1 cellular context compared by ENCODE assay signal in the genomic region with DNA sequence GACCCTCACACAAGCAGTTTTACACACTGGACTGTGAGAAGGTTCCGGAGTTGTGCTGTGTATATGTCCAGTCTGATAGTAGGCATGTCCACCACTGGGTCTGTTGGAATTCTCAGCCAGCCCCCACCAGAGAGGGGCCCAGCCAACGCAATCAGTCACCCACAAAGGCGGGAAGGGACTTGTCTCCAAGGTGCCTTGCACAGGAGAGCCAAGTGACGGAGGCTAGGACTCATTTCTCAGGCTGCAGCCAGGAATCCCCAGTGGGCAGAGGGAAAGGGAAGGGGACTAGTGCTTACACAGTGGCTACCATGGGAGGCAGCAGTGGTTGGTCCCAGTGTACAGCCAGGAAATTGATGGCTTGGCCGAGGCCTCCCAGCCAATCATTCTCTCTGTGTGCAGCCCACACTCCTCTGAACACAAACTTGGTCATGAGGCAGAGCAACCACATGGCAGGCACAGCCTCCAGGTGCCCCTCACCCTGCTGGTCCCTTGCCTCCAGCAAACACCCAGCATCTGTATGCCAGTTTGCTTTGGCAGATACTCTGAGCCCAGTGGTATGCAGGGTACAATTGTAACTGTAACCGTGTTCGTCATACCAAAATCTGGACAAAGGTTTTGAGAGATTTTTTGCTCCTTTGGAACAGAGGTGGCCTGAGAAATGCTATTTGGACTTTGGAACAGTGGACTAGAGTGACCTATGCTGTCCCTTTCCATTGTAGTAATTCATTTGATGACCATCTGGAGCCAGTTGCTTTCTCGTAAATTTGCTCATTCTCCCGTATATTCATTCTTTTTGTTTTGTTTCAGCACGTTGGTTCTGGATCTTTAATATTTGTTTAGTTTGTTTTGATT.
A peak's percentile ranks its signal among the peaks of the same experiment; 100 is the strongest.
TF ChIP-seq lines count a peak whose summit lies in the region.

No MANE protein-coding gene starts in this region.

TF ChIP-seq in HepG2, 621 proteins besides CTCF, POLR2A, EP300 and RAD21 (continued from another document and continues in another):
- no peak for TF ChIP-seq ZIK1 (CRISPR knock-in tag; IDR thresholded peaks at IDR 0.05; ENCODE audit: borderline replicate concordance, low read depth)
- no peak for TF ChIP-seq ZNF251 (CRISPR knock-in tag; IDR thresholded peaks at IDR 0.05)
- TF ChIP-seq RARA (CRISPR knock-in tag; IDR thresholded peaks at IDR 0.05) = peak; percentile 81
- peak; percentile 38 for TF ChIP-seq GFI1 (CRISPR knock-in tag; IDR thresholded peaks at IDR 0.05; ENCODE audit: borderline replicate concordance)
- TF ChIP-seq NFATC3 (CRISPR knock-in tag; IDR thresholded peaks at IDR 0.05) = no peak
- TF ChIP-seq, protein P1, sequence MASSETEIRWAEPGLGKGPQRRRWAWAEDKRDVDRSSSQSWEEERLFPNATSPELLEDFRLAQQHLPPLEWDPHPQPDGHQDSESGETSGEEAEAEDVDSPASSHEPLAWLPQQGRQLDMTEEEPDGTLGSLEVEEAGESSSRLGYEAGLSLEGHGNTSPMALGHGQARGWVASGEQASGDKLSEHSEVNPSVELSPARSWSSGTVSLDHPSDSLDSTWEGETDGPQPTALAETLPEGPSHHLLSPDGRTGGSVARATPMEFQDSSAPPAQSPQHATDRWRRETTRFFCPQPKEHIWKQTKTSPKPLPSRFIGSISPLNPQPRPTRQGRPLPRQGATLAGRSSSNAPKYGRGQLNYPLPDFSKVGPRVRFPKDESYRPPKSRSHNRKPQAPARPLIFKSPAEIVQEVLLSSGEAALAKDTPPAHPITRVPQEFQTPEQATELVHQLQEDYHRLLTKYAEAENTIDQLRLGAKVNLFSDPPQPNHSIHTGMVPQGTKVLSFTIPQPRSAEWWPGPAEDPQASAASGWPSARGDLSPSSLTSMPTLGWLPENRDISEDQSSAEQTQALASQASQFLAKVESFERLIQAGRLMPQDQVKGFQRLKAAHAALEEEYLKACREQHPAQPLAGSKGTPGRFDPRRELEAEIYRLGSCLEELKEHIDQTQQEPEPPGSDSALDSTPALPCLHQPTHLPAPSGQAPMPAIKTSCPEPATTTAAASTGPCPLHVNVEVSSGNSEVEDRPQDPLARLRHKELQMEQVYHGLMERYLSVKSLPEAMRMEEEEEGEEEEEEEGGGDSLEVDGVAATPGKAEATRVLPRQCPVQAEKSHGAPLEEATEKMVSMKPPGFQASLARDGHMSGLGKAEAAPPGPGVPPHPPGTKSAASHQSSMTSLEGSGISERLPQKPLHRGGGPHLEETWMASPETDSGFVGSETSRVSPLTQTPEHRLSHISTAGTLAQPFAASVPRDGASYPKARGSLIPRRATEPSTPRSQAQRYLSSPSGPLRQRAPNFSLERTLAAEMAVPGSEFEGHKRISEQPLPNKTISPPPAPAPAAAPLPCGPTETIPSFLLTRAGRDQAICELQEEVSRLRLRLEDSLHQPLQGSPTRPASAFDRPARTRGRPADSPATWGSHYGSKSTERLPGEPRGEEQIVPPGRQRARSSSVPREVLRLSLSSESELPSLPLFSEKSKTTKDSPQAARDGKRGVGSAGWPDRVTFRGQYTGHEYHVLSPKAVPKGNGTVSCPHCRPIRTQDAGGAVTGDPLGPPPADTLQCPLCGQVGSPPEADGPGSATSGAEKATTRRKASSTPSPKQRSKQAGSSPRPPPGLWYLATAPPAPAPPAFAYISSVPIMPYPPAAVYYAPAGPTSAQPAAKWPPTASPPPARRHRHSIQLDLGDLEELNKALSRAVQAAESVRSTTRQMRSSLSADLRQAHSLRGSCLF (CRISPR knock-in tag; IDR thresholded peaks at IDR 0.05; ENCODE audit: borderline replicate concordance) = no peak
- TF ChIP-seq, protein P2, sequence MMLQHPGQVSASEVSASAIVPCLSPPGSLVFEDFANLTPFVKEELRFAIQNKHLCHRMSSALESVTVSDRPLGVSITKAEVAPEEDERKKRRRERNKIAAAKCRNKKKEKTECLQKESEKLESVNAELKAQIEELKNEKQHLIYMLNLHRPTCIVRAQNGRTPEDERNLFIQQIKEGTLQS (CRISPR knock-in tag; IDR thresholded peaks at IDR 0.05) = peak; percentile 29; the same call in 1 of the 2 replicates
- TF ChIP-seq, protein P3, sequence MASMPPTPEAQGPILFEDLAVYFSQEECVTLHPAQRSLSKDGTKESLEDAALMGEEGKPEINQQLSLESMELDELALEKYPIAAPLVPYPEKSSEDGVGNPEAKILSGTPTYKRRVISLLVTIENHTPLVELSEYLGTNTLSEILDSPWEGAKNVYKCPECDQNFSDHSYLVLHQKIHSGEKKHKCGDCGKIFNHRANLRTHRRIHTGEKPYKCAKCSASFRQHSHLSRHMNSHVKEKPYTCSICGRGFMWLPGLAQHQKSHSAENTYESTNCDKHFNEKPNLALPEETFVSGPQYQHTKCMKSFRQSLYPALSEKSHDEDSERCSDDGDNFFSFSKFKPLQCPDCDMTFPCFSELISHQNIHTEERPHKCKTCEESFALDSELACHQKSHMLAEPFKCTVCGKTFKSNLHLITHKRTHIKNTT (CRISPR knock-in tag; IDR thresholded peaks at IDR 0.05) = no peak
- peak; percentile 58; the same call in 1 of the 2 replicates for TF ChIP-seq GABPB1 (CRISPR knock-in tag; IDR thresholded peaks at IDR 0.05)
- TF ChIP-seq ZNF589 (CRISPR knock-in tag; conservative IDR thresholded peaks at IDR 0.05) = peak; percentile 63; the same call in 1 of the 2 replicates
- TF ChIP-seq ZBTB1 (CRISPR knock-in tag; IDR thresholded peaks at IDR 0.05; ENCODE audit: borderline replicate concordance) = no peak
- no peak for TF ChIP-seq FOXA1 (IDR thresholded peaks at IDR 0.05)
- TF ChIP-seq FOXA1 (CRISPR knock-in tag; IDR thresholded peaks at IDR 0.05) = peak; percentile 63
- no peak for TF ChIP-seq ZNF337 (CRISPR knock-in tag; IDR thresholded peaks at IDR 0.05; ENCODE audit: borderline replicate concordance, low read depth)
- peak; percentile 72; the same call in 1 of the 2 replicates for TF ChIP-seq RFXAP (CRISPR knock-in tag; IDR thresholded peaks at IDR 0.05; ENCODE audit: borderline replicate concordance)
- no peak for TF ChIP-seq NAIF1 (CRISPR knock-in tag; IDR thresholded peaks at IDR 0.05; ENCODE audit: borderline replicate concordance)
- TF ChIP-seq, protein P4, sequence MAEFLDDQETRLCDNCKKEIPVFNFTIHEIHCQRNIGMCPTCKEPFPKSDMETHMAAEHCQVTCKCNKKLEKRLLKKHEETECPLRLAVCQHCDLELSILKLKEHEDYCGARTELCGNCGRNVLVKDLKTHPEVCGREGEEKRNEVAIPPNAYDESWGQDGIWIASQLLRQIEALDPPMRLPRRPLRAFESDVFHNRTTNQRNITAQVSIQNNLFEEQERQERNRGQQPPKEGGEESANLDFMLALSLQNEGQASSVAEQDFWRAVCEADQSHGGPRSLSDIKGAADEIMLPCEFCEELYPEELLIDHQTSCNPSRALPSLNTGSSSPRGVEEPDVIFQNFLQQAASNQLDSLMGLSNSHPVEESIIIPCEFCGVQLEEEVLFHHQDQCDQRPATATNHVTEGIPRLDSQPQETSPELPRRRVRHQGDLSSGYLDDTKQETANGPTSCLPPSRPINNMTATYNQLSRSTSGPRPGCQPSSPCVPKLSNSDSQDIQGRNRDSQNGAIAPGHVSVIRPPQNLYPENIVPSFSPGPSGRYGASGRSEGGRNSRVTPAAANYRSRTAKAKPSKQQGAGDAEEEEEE (CRISPR knock-in tag; IDR thresholded peaks at IDR 0.05; ENCODE audit: borderline replicate concordance) = no peak
- no peak for TF ChIP-seq NFE2L2 (IDR thresholded peaks at IDR 0.05; ENCODE audit: low read length)
- TF ChIP-seq, protein P5, sequence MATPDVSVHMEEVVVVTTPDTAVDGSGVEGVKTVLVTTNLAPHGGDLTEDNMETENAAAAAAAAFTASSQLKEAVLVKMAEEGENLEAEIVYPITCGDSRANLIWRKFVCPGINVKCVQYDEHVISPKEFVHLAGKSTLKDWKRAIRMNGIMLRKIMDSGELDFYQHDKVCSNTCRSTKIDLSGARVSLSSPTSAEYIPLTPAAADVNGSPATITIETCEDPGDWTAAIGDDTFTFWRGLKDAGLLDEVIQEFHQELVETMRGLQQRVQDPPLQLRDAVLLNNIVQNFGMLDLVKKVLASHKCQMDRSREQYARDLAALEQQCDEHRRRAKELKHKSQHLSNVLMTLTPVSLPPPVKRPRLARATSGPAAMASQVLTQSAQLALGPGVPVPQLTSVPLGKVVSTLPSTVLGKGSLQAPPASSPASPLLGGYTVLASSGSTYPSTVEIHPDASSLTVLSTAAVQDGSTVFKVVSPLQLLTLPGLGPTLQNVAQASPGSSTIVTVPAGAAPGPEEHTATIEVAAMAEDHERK (CRISPR knock-in tag; IDR thresholded peaks at IDR 0.05; ENCODE audit: low read depth) = no peak
- no peak for TF ChIP-seq NR2C2 (CRISPR knock-in tag; IDR thresholded peaks at IDR 0.05; ENCODE audit: borderline replicate concordance)
- TF ChIP-seq, protein P6, sequence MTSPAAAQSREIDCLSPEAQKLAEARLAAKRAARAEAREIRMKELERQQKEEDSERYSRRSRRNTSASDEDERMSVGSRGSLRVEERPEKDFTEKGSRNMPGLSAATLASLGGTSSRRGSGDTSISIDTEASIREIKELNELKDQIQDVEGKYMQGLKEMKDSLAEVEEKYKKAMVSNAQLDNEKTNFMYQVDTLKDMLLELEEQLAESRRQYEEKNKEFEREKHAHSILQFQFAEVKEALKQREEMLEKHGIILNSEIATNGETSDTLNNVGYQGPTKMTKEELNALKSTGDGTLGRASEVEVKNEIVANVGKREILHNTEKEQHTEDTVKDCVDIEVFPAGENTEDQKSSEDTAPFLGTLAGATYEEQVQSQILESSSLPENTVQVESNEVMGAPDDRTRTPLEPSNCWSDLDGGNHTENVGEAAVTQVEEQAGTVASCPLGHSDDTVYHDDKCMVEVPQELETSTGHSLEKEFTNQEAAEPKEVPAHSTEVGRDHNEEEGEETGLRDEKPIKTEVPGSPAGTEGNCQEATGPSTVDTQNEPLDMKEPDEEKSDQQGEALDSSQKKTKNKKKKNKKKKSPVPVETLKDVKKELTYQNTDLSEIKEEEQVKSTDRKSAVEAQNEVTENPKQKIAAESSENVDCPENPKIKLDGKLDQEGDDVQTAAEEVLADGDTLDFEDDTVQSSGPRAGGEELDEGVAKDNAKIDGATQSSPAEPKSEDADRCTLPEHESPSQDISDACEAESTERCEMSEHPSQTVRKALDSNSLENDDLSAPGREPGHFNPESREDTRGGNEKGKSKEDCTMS (CRISPR knock-in tag; conservative IDR thresholded peaks at IDR 0.05) = 0 out of 2 replicates have a peak, but pooled peaks have one; percentile 39
- TF ChIP-seq, protein P7, sequence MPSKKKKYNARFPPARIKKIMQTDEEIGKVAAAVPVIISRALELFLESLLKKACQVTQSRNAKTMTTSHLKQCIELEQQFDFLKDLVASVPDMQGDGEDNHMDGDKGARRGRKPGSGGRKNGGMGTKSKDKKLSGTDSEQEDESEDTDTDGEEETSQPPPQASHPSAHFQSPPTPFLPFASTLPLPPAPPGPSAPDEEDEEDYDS (CRISPR knock-in tag; IDR thresholded peaks at IDR 0.05) = peak; percentile 72
- TF ChIP-seq ZNF614 (CRISPR knock-in tag; IDR thresholded peaks at IDR 0.05; ENCODE audit: borderline replicate concordance) = peak; percentile 97
- 0 out of 2 replicates have a peak, but pooled peaks have one; percentile 35 for TF ChIP-seq ZMYM2 (CRISPR knock-in tag; IDR thresholded peaks at IDR 0.05)
- TF ChIP-seq EEA1 (CRISPR knock-in tag; IDR thresholded peaks at IDR 0.05; ENCODE audit: borderline replicate concordance) = peak; percentile 36; the same call in 1 of the 2 replicates
- TF ChIP-seq YEATS2 (CRISPR knock-in tag; IDR thresholded peaks at IDR 0.05; ENCODE audit: borderline replicate concordance) = peak; percentile 74; the same call in 1 of the 2 replicates
- TF ChIP-seq ZNF207 (IDR thresholded peaks at IDR 0.05; ENCODE audit: borderline replicate concordance) = no peak
- TF ChIP-seq, protein P8, sequence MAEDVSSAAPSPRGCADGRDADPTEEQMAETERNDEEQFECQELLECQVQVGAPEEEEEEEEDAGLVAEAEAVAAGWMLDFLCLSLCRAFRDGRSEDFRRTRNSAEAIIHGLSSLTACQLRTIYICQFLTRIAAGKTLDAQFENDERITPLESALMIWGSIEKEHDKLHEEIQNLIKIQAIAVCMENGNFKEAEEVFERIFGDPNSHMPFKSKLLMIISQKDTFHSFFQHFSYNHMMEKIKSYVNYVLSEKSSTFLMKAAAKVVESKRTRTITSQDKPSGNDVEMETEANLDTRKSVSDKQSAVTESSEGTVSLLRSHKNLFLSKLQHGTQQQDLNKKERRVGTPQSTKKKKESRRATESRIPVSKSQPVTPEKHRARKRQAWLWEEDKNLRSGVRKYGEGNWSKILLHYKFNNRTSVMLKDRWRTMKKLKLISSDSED (CRISPR knock-in tag; IDR thresholded peaks at IDR 0.05) = no peak
- 0 out of 2 replicates have a peak, but pooled peaks have one; percentile 26 for TF ChIP-seq JUND (CRISPR knock-in tag; IDR thresholded peaks at IDR 0.05)
- no peak for TF ChIP-seq ZFP36 (IDR thresholded peaks at IDR 0.05; ENCODE audit: borderline replicate concordance, low read depth, low read length, partially characterized antibody)
- TF ChIP-seq SMARCC2 (IDR thresholded peaks at IDR 0.05) = no peak
- peak; percentile 66 for TF ChIP-seq HDAC1 (CRISPR knock-in tag; IDR thresholded peaks at IDR 0.05)
- peak; percentile 70; the same call in 1 of the 2 replicates for TF ChIP-seq CREM (IDR thresholded peaks at IDR 0.05)
- TF ChIP-seq CREM (CRISPR knock-in tag; IDR thresholded peaks at IDR 0.05) = no peak
- TF ChIP-seq, protein P9, sequence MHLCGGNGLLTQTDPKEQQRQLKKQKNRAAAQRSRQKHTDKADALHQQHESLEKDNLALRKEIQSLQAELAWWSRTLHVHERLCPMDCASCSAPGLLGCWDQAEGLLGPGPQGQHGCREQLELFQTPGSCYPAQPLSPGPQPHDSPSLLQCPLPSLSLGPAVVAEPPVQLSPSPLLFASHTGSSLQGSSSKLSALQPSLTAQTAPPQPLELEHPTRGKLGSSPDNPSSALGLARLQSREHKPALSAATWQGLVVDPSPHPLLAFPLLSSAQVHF (CRISPR knock-in tag; IDR thresholded peaks at IDR 0.05) = no peak
- TF ChIP-seq ZMYM4 (CRISPR knock-in tag; IDR thresholded peaks at IDR 0.05) = no peak; the same call in 1 of the 2 replicates
- peak; percentile 71; the same call in 1 of the 2 replicates for TF ChIP-seq ZNF761 (CRISPR knock-in tag; conservative IDR thresholded peaks at IDR 0.05)
- TF ChIP-seq ZFP62 (CRISPR knock-in tag; IDR thresholded peaks at IDR 0.05) = no peak
- no peak for TF ChIP-seq HIVEP1 (CRISPR knock-in tag; IDR thresholded peaks at IDR 0.05)
- TF ChIP-seq, protein P10, sequence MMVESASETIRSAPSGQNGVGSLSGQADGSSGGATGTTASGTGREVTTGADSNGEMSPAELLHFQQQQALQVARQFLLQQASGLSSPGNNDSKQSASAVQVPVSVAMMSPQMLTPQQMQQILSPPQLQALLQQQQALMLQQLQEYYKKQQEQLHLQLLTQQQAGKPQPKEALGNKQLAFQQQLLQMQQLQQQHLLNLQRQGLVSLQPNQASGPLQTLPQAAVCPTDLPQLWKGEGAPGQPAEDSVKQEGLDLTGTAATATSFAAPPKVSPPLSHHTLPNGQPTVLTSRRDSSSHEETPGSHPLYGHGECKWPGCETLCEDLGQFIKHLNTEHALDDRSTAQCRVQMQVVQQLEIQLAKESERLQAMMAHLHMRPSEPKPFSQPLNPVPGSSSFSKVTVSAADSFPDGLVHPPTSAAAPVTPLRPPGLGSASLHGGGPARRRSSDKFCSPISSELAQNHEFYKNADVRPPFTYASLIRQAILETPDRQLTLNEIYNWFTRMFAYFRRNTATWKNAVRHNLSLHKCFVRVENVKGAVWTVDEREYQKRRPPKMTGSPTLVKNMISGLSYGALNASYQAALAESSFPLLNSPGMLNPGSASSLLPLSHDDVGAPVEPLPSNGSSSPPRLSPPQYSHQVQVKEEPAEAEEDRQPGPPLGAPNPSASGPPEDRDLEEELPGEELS (CRISPR knock-in tag; IDR thresholded peaks at IDR 0.05) = peak; percentile 71
- no peak; the same call in 1 of the 2 replicates for TF ChIP-seq SP5 (CRISPR knock-in tag; IDR thresholded peaks at IDR 0.05; ENCODE audit: borderline replicate concordance, low read depth)
- TF ChIP-seq ZNF652 (CRISPR knock-in tag; IDR thresholded peaks at IDR 0.05; ENCODE audit: borderline replicate concordance, low read depth) = 0 out of 2 replicates have a peak, but pooled peaks have one; percentile 36
- TF ChIP-seq ZNF883 (CRISPR knock-in tag; IDR thresholded peaks at IDR 0.05; ENCODE audit: not compliant biosample characterization) = peak; percentile 75
- no peak for TF ChIP-seq ZNF446 (CRISPR knock-in tag; IDR thresholded peaks at IDR 0.05)
